Comparison of ENCODE assay signal across 7 cellular contexts in the genomic region with DNA sequence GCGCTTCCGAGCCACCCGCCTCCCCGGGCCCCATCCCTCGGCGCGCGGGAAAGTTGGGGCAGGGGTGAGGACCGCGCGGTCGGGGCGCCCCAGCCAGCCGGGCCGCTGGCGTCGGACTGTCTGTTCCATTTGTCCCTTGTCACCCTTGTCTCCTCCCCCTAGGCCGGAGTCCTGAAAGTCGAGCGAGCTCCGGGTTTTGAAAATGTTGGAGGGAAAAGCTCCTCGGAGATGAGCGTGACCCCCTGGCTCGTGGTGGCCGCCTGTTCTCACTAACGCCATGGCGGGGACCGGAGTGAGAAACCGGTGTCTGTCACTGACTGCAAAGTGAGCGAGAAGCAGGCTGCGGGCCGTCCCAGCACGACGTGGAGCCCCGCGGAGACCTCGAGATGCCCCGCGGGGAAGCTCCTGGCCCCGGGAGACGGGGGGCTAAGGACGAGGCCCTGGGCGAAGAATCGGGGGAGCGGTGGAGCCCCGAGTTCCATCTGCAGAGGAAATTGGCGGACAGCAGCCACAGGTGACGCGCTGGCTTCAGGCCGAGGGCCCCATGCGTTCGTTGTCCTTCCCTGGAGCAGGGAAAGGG.
DNase-seq lines count a peak whose midpoint lies in the region; ATAC-seq lines count a peak whose summit lies in the region.

No MANE protein-coding gene starts in this region.

- peak overlapping the region; percentile 81 for H3K4me3 ChIP-seq in adipocyte (ENCODE audit: low read length)
- peak overlapping the region; percentile 56 for H3K4me3 ChIP-seq in iPS-20b (ENCODE audit: low read length)

- H3K9ac ChIP-seq in adipocyte (ENCODE audit: low read length), result peak overlapping the region; percentile 73
- H3K9ac ChIP-seq in iPS-20b (ENCODE audit: low read depth, low read length), result no peak overlapping the region

- H3K27ac Mint-ChIP-seq in stimulated activated effector memory CD8-positive, alpha-beta T cell treated with anti-CD3 and anti-CD28 coated beads, Interleukin-12 subunit alpha, Interleukin-12 subunit beta, amount 100 ng/mL, for 72 hours, result no peak overlapping the region

- H3K36me3 ChIP-seq in adipocyte (ENCODE audit: control insufficient read depth, insufficient read depth, low read length, severe bottlenecking), result peaks cover 46% of the 10 kb centered on the region
- H3K36me3 ChIP-seq in iPS-20b (ENCODE audit: insufficient read depth, low read depth, low read length), result peaks cover 50% of the 10 kb centered on the region

- H3K4me1 ChIP-seq in adipocyte (ENCODE audit: control insufficient read depth, insufficient read depth, low read length) (peaks cover 27% of the 10 kb centered on the region), iPS-20b (ENCODE audit: insufficient read depth, low read length) (no peaks in the 10 kb centered on the region)

- H3K27ac ChIP-seq in iPS-20b (ENCODE audit: low read length), result no peak overlapping the region

- peak overlapping the region; percentile 64 for H3K4me3 Mint-ChIP-seq in stimulated activated effector memory CD8-positive, alpha-beta T cell treated with anti-CD3 and anti-CD28 coated beads, Interleukin-12 subunit alpha, Interleukin-12 subunit beta, amount 100 ng/mL, for 72 hours

- H3K9me3 ChIP-seq in adipocyte (ENCODE audit: control insufficient read depth, low read length) (no peaks in the 10 kb centered on the region), iPS-20b (ENCODE audit: insufficient read depth, low read depth, low read length) (peaks cover 1% of the 10 kb centered on the region)

- H3K36me3 Mint-ChIP-seq in stimulated activated effector memory CD8-positive, alpha-beta T cell treated with anti-CD3 and anti-CD28 coated beads, Interleukin-12 subunit alpha, Interleukin-12 subunit beta, amount 100 ng/mL, for 72 hours, result peaks cover 23% of the 10 kb centered on the region

- no peak for DNase-seq in adipocyte (ENCODE audit: low read depth)
- no peak for DNase-seq in stimulated activated effector memory CD8-positive, alpha-beta T cell treated with anti-CD3 and anti-CD28 coated beads, Interleukin-12 subunit alpha, Interleukin-12 subunit beta, amount 100 ng/mL, for 72 hours (ENCODE audit: low spot score in 2 of 2)
- no peak for DNase-seq in cortex of kidney (lab: John Stamatoyannopoulos, UW)

- peak; percentile 2 for ATAC-seq in HG02642 (IDR thresholded peaks at IDR 0.05; ENCODE audit: poor library complexity, unreplicated experiment)
- no peak for ATAC-seq in stimulated activated effector memory CD8-positive, alpha-beta T cell treated with anti-CD3 and anti-CD28 coated beads, Interleukin-12 subunit alpha, Interleukin-12 subunit beta, amount 100 ng/mL, for 72 hours
- ATAC-seq in GM18873 (IDR thresholded peaks at IDR 0.05; ENCODE audit: low FRiP score, unreplicated experiment), result no peak
- no peak for ATAC-seq in GM21360 (IDR thresholded peaks at IDR 0.05; ENCODE audit: unreplicated experiment)

- H3K9me3 Mint-ChIP-seq in stimulated activated effector memory CD8-positive, alpha-beta T cell treated with anti-CD3 and anti-CD28 coated beads, Interleukin-12 subunit alpha, Interleukin-12 subunit beta, amount 100 ng/mL, for 72 hours, result no peaks in the 10 kb centered on the region

- no peaks in the 10 kb centered on the region for H3K27me3 ChIP-seq in adipocyte (replicated peaks; ENCODE audit: control insufficient read depth, insufficient read depth, low read length)
- peaks cover 9% of the 10 kb centered on the region for H3K27me3 ChIP-seq in iPS-20b (ENCODE audit: insufficient read depth, low read length)

- peaks cover 16% of the 10 kb centered on the region for H3K4me1 Mint-ChIP-seq in stimulated activated effector memory CD8-positive, alpha-beta T cell treated with anti-CD3 and anti-CD28 coated beads, Interleukin-12 subunit alpha, Interleukin-12 subunit beta, amount 100 ng/mL, for 72 hours
